Comparison of ENCODE assay signal across 1 cellular context in the genomic region with DNA sequence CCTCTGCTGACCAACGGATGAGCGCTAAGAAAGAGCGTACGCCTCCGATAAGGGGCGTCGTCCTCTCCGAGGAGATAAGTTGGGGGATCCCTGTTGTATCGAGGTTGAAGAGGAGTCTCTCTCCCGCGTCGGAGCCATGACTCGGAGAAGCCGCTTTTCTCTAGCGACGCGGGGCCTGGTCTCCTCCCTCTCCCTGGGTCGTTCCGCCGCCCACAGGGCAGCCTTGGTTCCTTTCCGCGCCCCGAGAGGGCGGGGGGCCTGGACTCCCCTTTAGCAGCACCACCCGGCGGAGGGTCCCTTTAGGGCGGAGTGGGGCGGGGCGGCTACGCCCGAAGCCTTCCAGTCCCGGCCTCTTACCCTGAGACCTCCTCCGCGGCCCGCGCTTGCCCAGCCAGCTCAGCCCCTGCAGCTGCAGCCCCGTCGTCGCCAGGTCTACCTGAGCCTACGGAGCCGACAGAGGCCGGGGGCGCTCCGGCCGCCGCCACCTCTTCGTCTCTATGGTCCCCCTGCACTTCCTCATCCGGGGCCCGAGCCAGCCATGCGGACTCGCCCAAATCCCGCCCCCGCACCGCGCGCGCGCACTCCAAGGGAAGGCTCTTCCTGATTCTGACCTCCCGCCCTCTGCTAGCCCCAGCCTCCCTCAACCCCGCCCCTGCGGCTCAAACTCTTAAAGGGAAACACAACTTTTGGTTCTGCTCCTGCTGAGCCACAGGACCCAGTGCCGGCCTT.
A peak's percentile ranks its signal among the peaks of the same experiment; 100 is the strongest.
TF ChIP-seq lines count a peak whose summit lies in the region.

A gene (minus strand): TSS at position 497 of the 729 bp plus-strand sequence. CDS start 11,272 bp downstream, outside the sequence.

TF ChIP-seq in HepG2, 621 proteins besides CTCF, POLR2A, EP300 and RAD21 (continued from another document and continues in another):
- TF ChIP-seq, protein P1, sequence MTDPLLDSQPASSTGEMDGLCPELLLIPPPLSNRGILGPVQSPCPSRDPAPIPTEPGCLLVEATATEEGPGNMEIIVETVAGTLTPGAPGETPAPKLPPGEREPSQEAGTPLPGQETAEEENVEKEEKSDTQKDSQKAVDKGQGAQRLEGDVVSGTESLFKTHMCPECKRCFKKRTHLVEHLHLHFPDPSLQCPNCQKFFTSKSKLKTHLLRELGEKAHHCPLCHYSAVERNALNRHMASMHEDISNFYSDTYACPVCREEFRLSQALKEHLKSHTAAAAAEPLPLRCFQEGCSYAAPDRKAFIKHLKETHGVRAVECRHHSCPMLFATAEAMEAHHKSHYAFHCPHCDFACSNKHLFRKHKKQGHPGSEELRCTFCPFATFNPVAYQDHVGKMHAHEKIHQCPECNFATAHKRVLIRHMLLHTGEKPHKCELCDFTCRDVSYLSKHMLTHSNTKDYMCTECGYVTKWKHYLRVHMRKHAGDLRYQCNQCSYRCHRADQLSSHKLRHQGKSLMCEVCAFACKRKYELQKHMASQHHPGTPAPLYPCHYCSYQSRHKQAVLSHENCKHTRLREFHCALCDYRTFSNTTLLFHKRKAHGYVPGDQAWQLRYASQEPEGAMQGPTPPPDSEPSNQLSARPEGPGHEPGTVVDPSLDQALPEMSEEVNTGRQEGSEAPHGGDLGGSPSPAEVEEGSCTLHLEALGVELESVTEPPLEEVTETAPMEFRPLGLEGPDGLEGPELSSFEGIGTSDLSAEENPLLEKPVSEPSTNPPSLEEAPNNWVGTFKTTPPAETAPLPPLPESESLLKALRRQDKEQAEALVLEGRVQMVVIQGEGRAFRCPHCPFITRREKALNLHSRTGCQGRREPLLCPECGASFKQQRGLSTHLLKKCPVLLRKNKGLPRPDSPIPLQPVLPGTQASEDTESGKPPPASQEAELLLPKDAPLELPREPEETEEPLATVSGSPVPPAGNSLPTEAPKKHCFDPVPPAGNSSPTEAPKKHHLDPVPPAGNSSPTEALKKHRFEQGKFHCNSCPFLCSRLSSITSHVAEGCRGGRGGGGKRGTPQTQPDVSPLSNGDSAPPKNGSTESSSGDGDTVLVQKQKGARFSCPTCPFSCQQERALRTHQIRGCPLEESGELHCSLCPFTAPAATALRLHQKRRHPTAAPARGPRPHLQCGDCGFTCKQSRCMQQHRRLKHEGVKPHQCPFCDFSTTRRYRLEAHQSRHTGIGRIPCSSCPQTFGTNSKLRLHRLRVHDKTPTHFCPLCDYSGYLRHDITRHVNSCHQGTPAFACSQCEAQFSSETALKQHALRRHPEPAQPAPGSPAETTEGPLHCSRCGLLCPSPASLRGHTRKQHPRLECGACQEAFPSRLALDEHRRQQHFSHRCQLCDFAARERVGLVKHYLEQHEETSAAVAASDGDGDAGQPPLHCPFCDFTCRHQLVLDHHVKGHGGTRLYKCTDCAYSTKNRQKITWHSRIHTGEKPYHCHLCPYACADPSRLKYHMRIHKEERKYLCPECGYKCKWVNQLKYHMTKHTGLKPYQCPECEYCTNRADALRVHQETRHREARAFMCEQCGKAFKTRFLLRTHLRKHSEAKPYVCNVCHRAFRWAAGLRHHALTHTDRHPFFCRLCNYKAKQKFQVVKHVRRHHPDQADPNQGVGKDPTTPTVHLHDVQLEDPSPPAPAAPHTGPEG (CRISPR knock-in tag; IDR thresholded peaks at IDR 0.05), result no peak; the same call in 1 of the 2 replicates
- TF ChIP-seq EED (CRISPR knock-in tag; IDR thresholded peaks at IDR 0.05) (no peak), KDM3A (CRISPR knock-in tag; IDR thresholded peaks at IDR 0.05; ENCODE audit: low read depth) (peak; percentile 91; the same call in 1 of the 2 replicates), ZSCAN31 (CRISPR knock-in tag; IDR thresholded peaks at IDR 0.05; ENCODE audit: low read depth) (peak; percentile 45; the same call in 1 of the 2 replicates), KLF11 (CRISPR knock-in tag; IDR thresholded peaks at IDR 0.05) (no peak; the same call in 1 of the 2 replicates), ZNF335 (CRISPR knock-in tag; IDR thresholded peaks at IDR 0.05) (peak; percentile 54; the same call in 1 of the 2 replicates), PHF21A (CRISPR knock-in tag; IDR thresholded peaks at IDR 0.05) (peak; percentile 46; the same call in 1 of the 2 replicates), HDAC6 (IDR thresholded peaks at IDR 0.05; ENCODE audit: low read depth, low read length) (no peak), ZNF598 (CRISPR knock-in tag; IDR thresholded peaks at IDR 0.05; ENCODE audit: borderline replicate concordance) (peak; percentile 47; the same call in 1 of the 2 replicates), MYC (CRISPR knock-in tag; IDR thresholded peaks at IDR 0.05; ENCODE audit: borderline replicate concordance) (peak; percentile 95), MEF2D (CRISPR knock-in tag; IDR thresholded peaks at IDR 0.05) (0 out of 2 replicates have a peak, but pooled peaks have one; percentile 19), CHCHD3 (CRISPR knock-in tag; IDR thresholded peaks at IDR 0.05) (peak; percentile 34; the same call in 1 of the 2 replicates), PHF20 (CRISPR knock-in tag; IDR thresholded peaks at IDR 0.05) (peak; percentile 96), NR2C2 (CRISPR knock-in tag; IDR thresholded peaks at IDR 0.05; ENCODE audit: borderline replicate concordance) (peak; percentile 94), PPARG (CRISPR knock-in tag; conservative IDR thresholded peaks at IDR 0.05) (no peak; the same call in 1 of the 2 replicates), KDM2A (CRISPR knock-in tag; IDR thresholded peaks at IDR 0.05; ENCODE audit: borderline replicate concordance, low read depth) (peak; percentile 92), MTA1 (CRISPR knock-in tag; IDR thresholded peaks at IDR 0.05; ENCODE audit: borderline replicate concordance) (peak; percentile 51; the same call in 1 of the 2 replicates), ZNF33B (CRISPR knock-in tag; IDR thresholded peaks at IDR 0.05) (0 out of 2 replicates have a peak, but pooled peaks have one; percentile 38), KLF6 (CRISPR knock-in tag; IDR thresholded peaks at IDR 0.05) (peak; percentile 62; the same call in 1 of the 2 replicates), MXI1 (IDR thresholded peaks at IDR 0.05; ENCODE audit: borderline replicate concordance, low read depth, low read length) (peak; percentile 82; the same call in 1 of the 3 replicates), KLF16 (CRISPR knock-in tag; IDR thresholded peaks at IDR 0.05) (peak; percentile 46 to 89; a peak in 2 of 4 replicates), SOX5 (CRISPR knock-in tag; IDR thresholded peaks at IDR 0.05; ENCODE audit: borderline replicate concordance) (peak; percentile 40; the same call in 1 of the 2 replicates), NR2F6 (IDR thresholded peaks at IDR 0.05) (no peak), NR2F6 (CRISPR knock-in tag; IDR thresholded peaks at IDR 0.05) (peak; percentile 26; the same call in 1 of the 2 replicates), EHMT2 (IDR thresholded peaks at IDR 0.05; ENCODE audit: borderline replicate concordance, low read depth, low read length) (no peak), ISL2 (CRISPR knock-in tag; IDR thresholded peaks at IDR 0.05) (peak; percentile 71), RXRB (CRISPR knock-in tag; IDR thresholded peaks at IDR 0.05; ENCODE audit: borderline replicate concordance) (peak; percentile 66; the same call in 1 of the 2 replicates), ZSCAN12 (CRISPR knock-in tag; IDR thresholded peaks at IDR 0.05) (no peak; the same call in 1 of the 2 replicates), MXD4 (CRISPR knock-in tag; IDR thresholded peaks at IDR 0.05) (peak; percentile 85), ELF4 (CRISPR knock-in tag; IDR thresholded peaks at IDR 0.05; ENCODE audit: borderline replicate concordance) (peak; percentile 92; the same call in 1 of the 2 replicates), U2AF1 (optimal IDR thresholded peaks at IDR 0.05; ENCODE audit: low read depth, low read length) (no peak), KLF9 (CRISPR knock-in tag; IDR thresholded peaks at IDR 0.05; ENCODE audit: low read depth) (peak; percentile 36; the same call in 1 of the 2 replicates), ZBTB20 (CRISPR knock-in tag; IDR thresholded peaks at IDR 0.05; ENCODE audit: borderline replicate concordance, low read depth) (peak; percentile 55; the same call in 1 of the 2 replicates), NCOA2 (CRISPR knock-in tag; IDR thresholded peaks at IDR 0.05) (peak; percentile 51; the same call in 1 of the 2 replicates), NR2F2 (IDR thresholded peaks at IDR 0.05; ENCODE audit: borderline replicate concordance, low read depth) (0 out of 2 replicates have a peak, but pooled peaks have one; percentile 12), ZFP37 (CRISPR knock-in tag; IDR thresholded peaks at IDR 0.05; ENCODE audit: borderline replicate concordance) (no peak; the same call in 1 of the 2 replicates), ZNF83 (CRISPR knock-in tag; IDR thresholded peaks at IDR 0.05; ENCODE audit: borderline replicate concordance) (no peak), NCOR1 (IDR thresholded peaks at IDR 0.05; ENCODE audit: borderline replicate concordance, low read length) (peak; percentile 48; the same call in 1 of the 2 replicates), ZNF12 (CRISPR knock-in tag; IDR thresholded peaks at IDR 0.05) (0 out of 2 replicates have a peak, but pooled peaks have one; percentile 11), ZNF235 (CRISPR knock-in tag; IDR thresholded peaks at IDR 0.05; ENCODE audit: borderline replicate concordance) (no peak), HDAC1 (CRISPR knock-in tag; IDR thresholded peaks at IDR 0.05) (peak; percentile 78; the same call in 1 of the 2 replicates), ZNF768 (CRISPR knock-in tag; IDR thresholded peaks at IDR 0.05) (peak; percentile 73; the same call in 1 of the 2 replicates), GATAD1 (CRISPR knock-in tag; IDR thresholded peaks at IDR 0.05) (peak; percentile 85), FOSL1 (CRISPR knock-in tag; IDR thresholded peaks at IDR 0.05; ENCODE audit: borderline replicate concordance) (no peak), ZNF792 (CRISPR knock-in tag; IDR thresholded peaks at IDR 0.05) (peak; percentile 35; the same call in 1 of the 2 replicates), ZNF329 (CRISPR knock-in tag; IDR thresholded peaks at IDR 0.05; ENCODE audit: low read depth) (peak; percentile 54; the same call in 1 of the 2 replicates), ZNF138 (CRISPR knock-in tag; IDR thresholded peaks at IDR 0.05; ENCODE audit: low read depth) (no peak), ELF1 (CRISPR knock-in tag; IDR thresholded peaks at IDR 0.05) (peak; percentile 99), HOXA5 (CRISPR knock-in tag; IDR thresholded peaks at IDR 0.05) (peak; percentile 56; the same call in 1 of the 2 replicates)
- TF ChIP-seq, protein P2, sequence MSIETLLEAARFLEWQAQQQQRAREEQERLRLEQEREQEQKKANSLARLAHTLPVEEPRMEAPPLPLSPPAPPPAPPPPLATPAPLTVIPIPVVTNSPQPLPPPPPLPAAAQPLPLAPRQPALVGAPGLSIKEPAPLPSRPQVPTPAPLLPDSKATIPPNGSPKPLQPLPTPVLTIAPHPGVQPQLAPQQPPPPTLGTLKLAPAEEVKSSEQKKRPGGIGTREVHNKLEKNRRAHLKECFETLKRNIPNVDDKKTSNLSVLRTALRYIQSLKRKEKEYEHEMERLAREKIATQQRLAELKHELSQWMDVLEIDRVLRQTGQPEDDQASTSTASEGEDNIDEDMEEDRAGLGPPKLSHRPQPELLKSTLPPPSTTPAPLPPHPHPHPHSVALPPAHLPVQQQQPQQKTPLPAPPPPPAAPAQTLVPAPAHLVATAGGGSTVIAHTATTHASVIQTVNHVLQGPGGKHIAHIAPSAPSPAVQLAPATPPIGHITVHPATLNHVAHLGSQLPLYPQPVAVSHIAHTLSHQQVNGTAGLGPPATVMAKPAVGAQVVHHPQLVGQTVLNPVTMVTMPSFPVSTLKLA (IDR thresholded peaks at IDR 0.05), result peak; percentile 60
- TF ChIP-seq, protein P3, sequence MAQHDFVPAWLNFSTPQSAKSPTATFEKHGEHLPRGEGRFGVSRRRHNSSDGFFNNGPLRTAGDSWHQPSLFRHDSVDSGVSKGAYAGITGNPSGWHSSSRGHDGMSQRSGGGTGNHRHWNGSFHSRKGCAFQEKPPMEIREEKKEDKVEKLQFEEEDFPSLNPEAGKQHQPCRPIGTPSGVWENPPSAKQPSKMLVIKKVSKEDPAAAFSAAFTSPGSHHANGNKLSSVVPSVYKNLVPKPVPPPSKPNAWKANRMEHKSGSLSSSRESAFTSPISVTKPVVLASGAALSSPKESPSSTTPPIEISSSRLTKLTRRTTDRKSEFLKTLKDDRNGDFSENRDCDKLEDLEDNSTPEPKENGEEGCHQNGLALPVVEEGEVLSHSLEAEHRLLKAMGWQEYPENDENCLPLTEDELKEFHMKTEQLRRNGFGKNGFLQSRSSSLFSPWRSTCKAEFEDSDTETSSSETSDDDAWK (CRISPR knock-in tag; IDR thresholded peaks at IDR 0.05), result no peak
- TF ChIP-seq, protein P4, sequence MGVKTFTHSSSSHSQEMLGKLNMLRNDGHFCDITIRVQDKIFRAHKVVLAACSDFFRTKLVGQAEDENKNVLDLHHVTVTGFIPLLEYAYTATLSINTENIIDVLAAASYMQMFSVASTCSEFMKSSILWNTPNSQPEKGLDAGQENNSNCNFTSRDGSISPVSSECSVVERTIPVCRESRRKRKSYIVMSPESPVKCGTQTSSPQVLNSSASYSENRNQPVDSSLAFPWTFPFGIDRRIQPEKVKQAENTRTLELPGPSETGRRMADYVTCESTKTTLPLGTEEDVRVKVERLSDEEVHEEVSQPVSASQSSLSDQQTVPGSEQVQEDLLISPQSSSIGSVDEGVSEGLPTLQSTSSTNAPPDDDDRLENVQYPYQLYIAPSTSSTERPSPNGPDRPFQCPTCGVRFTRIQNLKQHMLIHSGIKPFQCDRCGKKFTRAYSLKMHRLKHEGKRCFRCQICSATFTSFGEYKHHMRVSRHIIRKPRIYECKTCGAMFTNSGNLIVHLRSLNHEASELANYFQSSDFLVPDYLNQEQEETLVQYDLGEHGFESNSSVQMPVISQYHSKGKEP (CRISPR knock-in tag; IDR thresholded peaks at IDR 0.05), result peak; percentile 61
- TF ChIP-seq, protein P5, sequence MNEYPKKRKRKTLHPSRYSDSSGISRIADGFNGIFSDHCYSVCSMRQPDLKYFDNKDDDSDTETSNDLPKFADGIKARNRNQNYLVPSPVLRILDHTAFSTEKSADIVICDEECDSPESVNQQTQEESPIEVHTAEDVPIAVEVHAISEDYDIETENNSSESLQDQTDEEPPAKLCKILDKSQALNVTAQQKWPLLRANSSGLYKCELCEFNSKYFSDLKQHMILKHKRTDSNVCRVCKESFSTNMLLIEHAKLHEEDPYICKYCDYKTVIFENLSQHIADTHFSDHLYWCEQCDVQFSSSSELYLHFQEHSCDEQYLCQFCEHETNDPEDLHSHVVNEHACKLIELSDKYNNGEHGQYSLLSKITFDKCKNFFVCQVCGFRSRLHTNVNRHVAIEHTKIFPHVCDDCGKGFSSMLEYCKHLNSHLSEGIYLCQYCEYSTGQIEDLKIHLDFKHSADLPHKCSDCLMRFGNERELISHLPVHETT (CRISPR knock-in tag; conservative IDR thresholded peaks at IDR 0.05), result peak; percentile 84
- TF ChIP-seq, protein P6, sequence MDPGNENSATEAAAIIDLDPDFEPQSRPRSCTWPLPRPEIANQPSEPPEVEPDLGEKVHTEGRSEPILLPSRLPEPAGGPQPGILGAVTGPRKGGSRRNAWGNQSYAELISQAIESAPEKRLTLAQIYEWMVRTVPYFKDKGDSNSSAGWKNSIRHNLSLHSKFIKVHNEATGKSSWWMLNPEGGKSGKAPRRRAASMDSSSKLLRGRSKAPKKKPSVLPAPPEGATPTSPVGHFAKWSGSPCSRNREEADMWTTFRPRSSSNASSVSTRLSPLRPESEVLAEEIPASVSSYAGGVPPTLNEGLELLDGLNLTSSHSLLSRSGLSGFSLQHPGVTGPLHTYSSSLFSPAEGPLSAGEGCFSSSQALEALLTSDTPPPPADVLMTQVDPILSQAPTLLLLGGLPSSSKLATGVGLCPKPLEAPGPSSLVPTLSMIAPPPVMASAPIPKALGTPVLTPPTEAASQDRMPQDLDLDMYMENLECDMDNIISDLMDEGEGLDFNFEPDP (CRISPR knock-in tag; conservative IDR thresholded peaks at IDR 0.05), result no peak
